In genomic region chr11:47437746-47438418, GRCh38 we compare ENCODE assay signal across 17 cellular contexts. TPM values are rescaled to one million over a fixed set of nuclear protein-coding genes. Genes with fewer than 3 reads are reported as not detected.
A peak's percentile ranks its signal among the peaks of the same experiment; 100 is the strongest.
DNase-seq lines count a peak whose midpoint lies in the region; ATAC-seq and TF ChIP-seq lines count a peak whose summit lies in the region.
"Had no signal": no experiment of that assay in that cellular context is flagged by ENCODE, and none has a peak within 500 bp of the region (broad histone marks: within the 10 kb centered on the region; RNA-seq: fewer than 3 reads in every experiment).

No MANE protein-coding gene starts in this region.

- TF ChIP-seq CTCF in heart left ventricle (IDR thresholded peaks at IDR 0.05), result no peak
- TF ChIP-seq CTCF in neural crest cell (conservative IDR thresholded peaks at IDR 0.05), result no peak
- no peak for TF ChIP-seq CTCF in mesothelial cell of epicardium (IDR thresholded peaks at IDR 0.05; ENCODE audit: unreplicated experiment)

- H3K27ac Mint-ChIP-seq in neural crest cell (ENCODE audit: unreplicated experiment) (peak overlapping the region; percentile 35), mesothelial cell of epicardium (no peak overlapping the region)
- H3K27ac Mint-ChIP-seq: activated CD8-positive, alpha-beta memory T cell treated with anti-CD3 and anti-CD28 coated beads, Interleukin-2, amount 10 ng/mL, durations not matched to agents 7 days and 5 days had no signal

- peak; percentile 51 to 72 (median 69) for ATAC-seq in heart left ventricle
- ATAC-seq in HG02973 (IDR thresholded peaks at IDR 0.05; ENCODE audit: unreplicated experiment), result no peak
- no peak for ATAC-seq in GM19328 (IDR thresholded peaks at IDR 0.05; ENCODE audit: unreplicated experiment)
- ATAC-seq: activated CD8-positive, alpha-beta memory T cell treated with anti-CD3 and anti-CD28 coated beads, Interleukin-2, amount 10 ng/mL, durations not matched to agents 7 days and 5 days; SK-N-SH treated with all-trans-retinoic acid at 6 μM for 48 hours had no signal

- H3K4me1 ChIP-seq in heart left ventricle (peaks cover 0 to 21% (median 6%) of the 10 kb centered on the region in 12 donors), GM23248 (ENCODE audit: insufficient read depth) (peaks cover 10% of the 10 kb centered on the region)

- no peaks in the 10 kb centered on the region for H3K27me3 Mint-ChIP-seq in neural crest cell (ENCODE audit: low read depth)
- H3K27me3 Mint-ChIP-seq in mesothelial cell of epicardium (ENCODE audit: low read depth), result no peaks in the 10 kb centered on the region
- H3K27me3 Mint-ChIP-seq: activated CD8-positive, alpha-beta memory T cell treated with anti-CD3 and anti-CD28 coated beads, Interleukin-2, amount 10 ng/mL, durations not matched to agents 7 days and 5 days had no signal

- peak overlapping the region in 11 of 12 donors; percentile 22 to 73 (median 44) for H3K27ac ChIP-seq in heart left ventricle
- H3K27ac ChIP-seq in GM23248, result no peak overlapping the region
- H3K27ac ChIP-seq: esophagus squamous epithelium had no signal

- no peak overlapping the region for H3K9ac ChIP-seq in GM23248

- H3K4me1 Mint-ChIP-seq in neural crest cell, result no peaks in the 10 kb centered on the region
- H3K4me1 Mint-ChIP-seq in mesothelial cell of epicardium, result peaks cover 2% of the 10 kb centered on the region
- H3K4me1 Mint-ChIP-seq: activated CD8-positive, alpha-beta memory T cell treated with anti-CD3 and anti-CD28 coated beads, Interleukin-2, amount 10 ng/mL, durations not matched to agents 7 days and 5 days had no signal

- no peaks in the 10 kb centered on the region for H3K9me3 Mint-ChIP-seq in neural crest cell
- no peaks in the 10 kb centered on the region for H3K9me3 Mint-ChIP-seq in mesothelial cell of epicardium

- no peaks in the 10 kb centered on the region for H4K20me1 ChIP-seq in GM23248 (ENCODE audit: insufficient read depth)

- no peaks in the 10 kb centered on the region for H3K9me3 ChIP-seq in heart left ventricle
- H3K9me3 ChIP-seq in GM23248 (ENCODE audit: low read depth), result no peaks in the 10 kb centered on the region
- H3K9me3 ChIP-seq: esophagus squamous epithelium had no signal

- H3K4me3 ChIP-seq in heart left ventricle, result no peak overlapping the region
- H3K4me3 ChIP-seq in GM23248, result no peak overlapping the region
- H3K4me3 ChIP-seq: esophagus squamous epithelium had no signal

- in situ Hi-C loops in GM23248 (cut with MboI), result no loop called here

- no peak for TF ChIP-seq POLR2A in heart left ventricle (IDR thresholded peaks at IDR 0.05)

- DNase-seq in AG20443 (ENCODE audit: low spot score), result peak; percentile 43
- DNase-seq in NCI-H69 (lab: John Stamatoyannopoulos, UW), result peak; percentile 78
- peak in 4 of 5 donors; percentile 39 to 79 (median 64) for DNase-seq in heart left ventricle
- no peak for DNase-seq in neural crest cell (ENCODE audit: low read depth, low spot score)
- DNase-seq in GM23248, result no peak
- DNase-seq in mesothelial cell of epicardium (ENCODE audit: low spot score in 2 of 2, unreplicated experiment in 2 of 2), result no peak
- DNase-seq: activated CD8-positive, alpha-beta memory T cell treated with anti-CD3 and anti-CD28 coated beads, Interleukin-2, amount 10 ng/mL, durations not matched to agents 7 days and 5 days; activated gamma-delta T cell treated with Interleukin-2 at 50 U/mL for 16 hours; esophagus squamous epithelium; occipital lobe had no signal

- H3K36me3 ChIP-seq in heart left ventricle, result no peaks in the 10 kb centered on the region
- H3K36me3 ChIP-seq in GM23248 (ENCODE audit: low read depth), result no peaks in the 10 kb centered on the region
- H3K36me3 ChIP-seq: esophagus squamous epithelium had no signal

- H3K36me3 Mint-ChIP-seq in neural crest cell (ENCODE audit: low read depth), result no peaks in the 10 kb centered on the region
- H3K36me3 Mint-ChIP-seq in mesothelial cell of epicardium, result no peaks in the 10 kb centered on the region
- H3K36me3 Mint-ChIP-seq: activated CD8-positive, alpha-beta memory T cell treated with anti-CD3 and anti-CD28 coated beads, Interleukin-2, amount 10 ng/mL, durations not matched to agents 7 days and 5 days had no signal

- H3K79me2 ChIP-seq in GM23248 (ENCODE audit: insufficient read depth), result no peaks in the 10 kb centered on the region

- peaks cover 13% of the 10 kb centered on the region for H3F3A ChIP-seq in GM23248 (ENCODE audit: insufficient read depth)

- intact Hi-C loops in heart left ventricle (cut with DNase I), result no loop called here

- no peaks in the 10 kb centered on the region for H3K27me3 ChIP-seq in heart left ventricle
- H3K27me3 ChIP-seq in GM23248 (replicated peaks; ENCODE audit: insufficient read depth), result no peaks in the 10 kb centered on the region
- H3K27me3 ChIP-seq: esophagus squamous epithelium had no signal

- WGBS in heart left ventricle, 4 donors, result 53 to 64% (median 54%) methylated on average over 14 to 16 of the region's 16 CpGs
- WGBS in GM23248 (ENCODE audit: low coverage in 1 of 2, low lambda C conversion rate in 2 of 2, missing lambda C conversion rate in 2 of 2), 2 experiments, result 41 to 44% methylated on average over 16 of the region's 16 CpGs

- H3K4me2 ChIP-seq in GM23248 (ENCODE audit: unreplicated experiment), result no peak overlapping the region

- no peak overlapping the region for H2AFZ ChIP-seq in GM23248

- H3K4me3 Mint-ChIP-seq in neural crest cell (no peak overlapping the region), mesothelial cell of epicardium (no peak overlapping the region)
- H3K4me3 Mint-ChIP-seq: activated CD8-positive, alpha-beta memory T cell treated with anti-CD3 and anti-CD28 coated beads, Interleukin-2, amount 10 ng/mL, durations not matched to agents 7 days and 5 days had no signal

- H3K9me2 ChIP-seq in GM23248 (ENCODE audit: insufficient read depth), result no peaks in the 10 kb centered on the region

RNA-seq across cellular contexts. Expression of gene RAPSN, which starts 11.1 kb away (rescaled TPM):
- total RNA-seq in heart left ventricle (1 to 10 TPM; 1.4 to 6.5 (median 3.6) TPM), neural crest cell (0.16 and 0.50 TPM in 2 replicates), mesothelial cell of epicardium (0.27 to 0.31 TPM (median 0.31 TPM) in 3 replicates)
- polyA plus RNA-seq in heart left ventricle (1 to 10 TPM in 1 of 2 donors, under 1 TPM in 1; 0.43 to 2.2 TPM), GM23248 (2016; fragmentation: Nextera tagmentation; extraction: Ambion mirVana) (0.11 TPM in 1 of 2 replicates, not detected in the other)
- 0.13 and 0.22 TPM in 2 replicates for total RNA-seq in GM23248 (2014; rRNA removed; shearing (Covaris generic))
- total RNA-seq: occipital lobe, subcutaneous adipose tissue had no signal

RNA-seq across cellular contexts. Expression of gene PSMC3, which starts 11.6 kb away (rescaled TPM):
- total RNA-seq in heart left ventricle (100 to 1,000 TPM; 121 to 215 (median 151) TPM), neural crest cell (197 and 205 TPM in 2 replicates), mesothelial cell of epicardium (88.9 to 97.2 TPM (median 91.7 TPM) in 3 replicates)
- polyA plus RNA-seq in heart left ventricle (100 to 1,000 TPM; 195 to 258 TPM), GM23248 (2016; fragmentation: Nextera tagmentation; extraction: Ambion mirVana) (212 and 220 TPM in 2 replicates)
- total RNA-seq in GM23248 (2014; rRNA removed; shearing (Covaris generic)), result 139 and 151 TPM in 2 replicates

RNA-seq across cellular contexts. Expression of gene SLC39A13, which starts 29.5 kb away (rescaled TPM):
- total RNA-seq in heart left ventricle, result 10 to 100 TPM; 33.5 to 82.8 (median 45.3) TPM
- polyA plus RNA-seq in heart left ventricle, result 10 to 100 TPM; 56.5 to 97.3 TPM
- 34.5 and 36.0 TPM in 2 replicates for total RNA-seq in neural crest cell
- 183 and 189 TPM in 2 replicates for total RNA-seq in GM23248 (2014; rRNA removed; shearing (Covaris generic))
- 175 and 183 TPM in 2 replicates for polyA plus RNA-seq in GM23248 (2016; fragmentation: Nextera tagmentation; extraction: Ambion mirVana)
- 62.6 to 69.8 TPM (median 69.5 TPM) in 3 replicates for total RNA-seq in mesothelial cell of epicardium

RNA-seq across cellular contexts. Expression of gene SPI1, which starts 59.5 kb away (rescaled TPM):
- 10 to 100 TPM in 4 of 9 donors, 1 to 10 TPM in 5; 2.8 to 78.9 (median 8.5) TPM for total RNA-seq in heart left ventricle
- polyA plus RNA-seq in heart left ventricle, result 1 to 10 TPM; 4.3 to 7.7 TPM
- total RNA-seq in neural crest cell, result not detected in 2 replicates
- not detected in 2 replicates for total RNA-seq in GM23248 (2014; rRNA removed; shearing (Covaris generic))
- polyA plus RNA-seq in GM23248 (2016; fragmentation: Nextera tagmentation; extraction: Ambion mirVana), result 0.30 TPM in 1 of 2 replicates, not detected in the other
- 0.36 to 0.51 TPM in 2 of 3 replicates, not detected in the other for total RNA-seq in mesothelial cell of epicardium
- total RNA-seq: activated CD8-positive, alpha-beta memory T cell treated with anti-CD3 and anti-CD28 coated beads, Interleukin-2, amount 10 ng/mL, durations not matched to agents 7 days and 5 days; astrocyte; dermis microvascular lymphatic vessel endothelial cell; lung microvascular endothelial cell had no signal

Comparison
In these comparisons a context has a peak if more than half of its experiments do, and no peak if none do; other contexts are left out.
1. DNase-seq: peak in AG20443 (single experiment), NCI-H69 (single experiment) and heart left ventricle (4 of 5); none in neural crest cell (single experiment), GM23248 (single experiment) and mesothelial cell of epicardium (0 of 2).
2. ATAC-seq: peak in heart left ventricle (4 of 4); none in HG02973 (single experiment) and GM19328 (single experiment).